21 cellular contexts compared by ENCODE assay signal in the genomic region with DNA sequence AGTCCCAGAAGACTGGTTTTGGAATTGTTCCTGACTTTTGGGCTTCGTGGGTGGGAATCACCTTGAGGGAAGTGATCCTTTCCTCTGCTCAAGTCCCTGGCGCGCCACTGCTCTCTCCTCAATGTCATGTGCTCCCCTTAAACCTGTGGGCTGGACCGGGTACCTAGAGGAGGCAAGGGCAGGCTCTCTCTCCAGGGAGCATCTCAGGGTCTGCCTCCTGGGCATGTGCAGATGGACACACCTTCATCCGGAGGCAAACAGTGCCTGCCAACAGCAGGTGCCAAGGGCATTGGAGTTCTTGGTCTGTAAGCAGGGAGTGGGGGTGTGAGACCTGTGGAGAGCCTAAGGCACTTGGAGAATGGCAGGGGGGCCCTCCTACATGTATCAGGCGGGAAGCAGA.
DNase-seq lines count a peak whose midpoint lies in the region; ATAC-seq, FAIRE-seq and TF ChIP-seq lines count a peak whose summit lies in the region.
"Had no signal": no experiment of that assay in that cellular context is flagged by ENCODE, and none has a peak within 500 bp of the region (broad histone marks: within the 10 kb centered on the region; RNA-seq: fewer than 3 reads in every experiment).

No MANE protein-coding gene starts in this region.

- H3K36me3 ChIP-seq in left ventricle myocardium inferior, result no peaks in the 10 kb centered on the region
- H3K36me3 ChIP-seq in kidney (ENCODE audit: control insufficient read depth in 1 of 2, insufficient read depth in 2 of 2, low read length in 2 of 2), result no peaks in the 10 kb centered on the region
- H3K36me3 ChIP-seq in osteoblast (ENCODE audit: insufficient read depth, low read length), result no peaks in the 10 kb centered on the region

- H3K4me1 ChIP-seq in left ventricle myocardium inferior, result no peaks in the 10 kb centered on the region
- no peaks in the 10 kb centered on the region for H3K4me1 ChIP-seq in kidney (ENCODE audit: control insufficient read depth in 1 of 2, insufficient read depth in 1 of 2, low read depth in 1 of 2, low read length in 2 of 2)
- H3K4me1 ChIP-seq in osteoblast (ENCODE audit: insufficient read depth, low read length), result no peaks in the 10 kb centered on the region

- H3K4me2 ChIP-seq in osteoblast (ENCODE audit: insufficient read depth, low read length), result no peak overlapping the region
- H3K4me2 ChIP-seq: GM23338 had no signal

- H3K4me3 ChIP-seq in left ventricle myocardium inferior, result no peak overlapping the region
- no peak overlapping the region for H3K4me3 ChIP-seq in kidney (ENCODE audit: low read length in 2 of 2)
- H3K4me3 ChIP-seq in osteoblast (ENCODE audit: insufficient read depth, low read length), result no peak overlapping the region
- H3K4me3 ChIP-seq: GM23338 had no signal

- no peak overlapping the region for H3K9ac ChIP-seq in kidney (ENCODE audit: low read length in 2 of 2)

- no peaks in the 10 kb centered on the region for H3K9me3 ChIP-seq in left ventricle myocardium inferior (replicated peaks)
- H3K9me3 ChIP-seq in kidney (ENCODE audit: control insufficient read depth in 1 of 2, low read length in 2 of 2), result no peaks in the 10 kb centered on the region
- H3K9me3 ChIP-seq in osteoblast (ENCODE audit: low read depth, low read length), result no peaks in the 10 kb centered on the region
- H3K9me3 ChIP-seq: Caco-2 had no signal

- H3K27ac Mint-ChIP-seq in activated T-cell treated with anti-CD3 and anti-CD28 coated beads, Interleukin-2, amount 50 U/mL, for 24 hours, result no peak overlapping the region
- H3K27ac Mint-ChIP-seq: B cell; CD4-positive, alpha-beta T cell; GM23338; HFFc6; IgD-negative memory B cell had no signal

- H3K4me1 Mint-ChIP-seq in activated T-cell treated with anti-CD3 and anti-CD28 coated beads, Interleukin-2, amount 50 U/mL, for 24 hours (ENCODE audit: low read depth), result no peaks in the 10 kb centered on the region
- H3K4me1 Mint-ChIP-seq: B cell had no signal

- H4K20me1 ChIP-seq in osteoblast (ENCODE audit: insufficient read depth, low read length), result no peaks in the 10 kb centered on the region

- no peak overlapping the region for H3K4me3 Mint-ChIP-seq in activated T-cell treated with anti-CD3 and anti-CD28 coated beads, Interleukin-2, amount 50 U/mL, for 24 hours
- H3K4me3 Mint-ChIP-seq: B cell; CD4-positive, alpha-beta T cell; GM23338; HFFc6; IgD-negative memory B cell had no signal

- peaks cover 13% of the 10 kb centered on the region for H3K27me3 Mint-ChIP-seq in activated T-cell treated with anti-CD3 and anti-CD28 coated beads, Interleukin-2, amount 50 U/mL, for 24 hours

- no peaks in the 10 kb centered on the region for H3K36me3 Mint-ChIP-seq in activated T-cell treated with anti-CD3 and anti-CD28 coated beads, Interleukin-2, amount 50 U/mL, for 24 hours (ENCODE audit: low read depth)
- H3K36me3 Mint-ChIP-seq: IgD-negative memory B cell had no signal

- intact Hi-C loops in left ventricle myocardium superior (cut with micrococcal nuclease), result no loop called here
- intact Hi-C loops in left ventricle myocardium inferior (cut with micrococcal nuclease), result no loop called here
- intact Hi-C loops in kidney (cut with DNase I), result no loop called here

- H3K27ac ChIP-seq in left ventricle myocardium inferior (replicated peaks), result no peak overlapping the region
- H3K27ac ChIP-seq in kidney (ENCODE audit: low read depth in 2 of 2, low read length in 2 of 2), result no peak overlapping the region
- no peak overlapping the region for H3K27ac ChIP-seq in osteoblast (ENCODE audit: low read depth, low read length)
- H3K27ac ChIP-seq: C4-2B had no signal

- no peaks in the 10 kb centered on the region for H3K79me2 ChIP-seq in osteoblast (ENCODE audit: insufficient read depth, low read length)

- no peak for TF ChIP-seq CTCF in left ventricle myocardium inferior (IDR thresholded peaks at IDR 0.05; ENCODE audit: borderline replicate concordance)
- no peak for TF ChIP-seq CTCF in kidney (IDR thresholded peaks at IDR 0.05; ENCODE audit: borderline replicate concordance, extremely low read depth, insufficient read depth)
- no peak for TF ChIP-seq CTCF in osteoblast (IDR thresholded peaks at IDR 0.05; ENCODE audit: extremely low read depth, low read depth, low read length)

- DNase-seq in left ventricle myocardium superior (peak; percentile 4), left ventricle myocardium inferior (no peak), kidney (peak; percentile 39), osteoblast (ENCODE audit: insufficient read length, low spot score, missing footprints) (peak; percentile 8)
- no peak for DNase-seq in activated T-cell treated with anti-CD3 and anti-CD28 coated beads, Interleukin-2, amount 50 U/mL, for 24 hours
- DNase-seq in stimulated activated CD4-positive, alpha-beta T cell treated with anti-CD3 and anti-CD28 coated beads, Interleukin-2, amount 100 ng/mL, for 48 hours, result no peak
- DNase-seq: Caco-2; CD4-positive, alpha-beta T cell; GDM1; HFFc6 had no signal

- no peaks in the 10 kb centered on the region for H3K9me3 Mint-ChIP-seq in activated T-cell treated with anti-CD3 and anti-CD28 coated beads, Interleukin-2, amount 50 U/mL, for 24 hours
- H3K9me3 Mint-ChIP-seq: CD4-positive, alpha-beta T cell; GM23338; HFFc6; IgD-negative memory B cell had no signal

- H2AFZ ChIP-seq in osteoblast (ENCODE audit: low read length), result no peak overlapping the region
- H2AFZ ChIP-seq: GM23338 had no signal

- FAIRE-seq in kidney (lab: Jason Lieb, UNC), result no peak
- FAIRE-seq: D721Med, GM12892, GM18507, H54, HepG2 had no signal

- ATAC-seq in left ventricle myocardium superior, result no peak
- ATAC-seq in GM21619 (IDR thresholded peaks at IDR 0.05; ENCODE audit: unreplicated experiment), result no peak
- ATAC-seq: HCT116 had no signal

- peaks cover 53% of the 10 kb centered on the region for H3K27me3 ChIP-seq in left ventricle myocardium inferior (ENCODE audit: low read depth)
- peaks cover 8% of the 10 kb centered on the region for H3K27me3 ChIP-seq in osteoblast (ENCODE audit: insufficient read depth, low read length)

Comparison
In these comparisons a context has a peak if more than half of its experiments do, and no peak if none do; other contexts are left out.
1. DNase-seq: peak in left ventricle myocardium superior (single experiment), kidney (single experiment) and osteoblast (single experiment); none in left ventricle myocardium inferior (single experiment), activated T-cell treated with anti-CD3 and anti-CD28 coated beads, Interleukin-2, amount 50 U/mL, for 24 hours (single experiment) and stimulated activated CD4-positive, alpha-beta T cell treated with anti-CD3 and anti-CD28 coated beads, Interleukin-2, amount 100 ng/mL, for 48 hours (0 of 2).